In the genomic region with DNA sequence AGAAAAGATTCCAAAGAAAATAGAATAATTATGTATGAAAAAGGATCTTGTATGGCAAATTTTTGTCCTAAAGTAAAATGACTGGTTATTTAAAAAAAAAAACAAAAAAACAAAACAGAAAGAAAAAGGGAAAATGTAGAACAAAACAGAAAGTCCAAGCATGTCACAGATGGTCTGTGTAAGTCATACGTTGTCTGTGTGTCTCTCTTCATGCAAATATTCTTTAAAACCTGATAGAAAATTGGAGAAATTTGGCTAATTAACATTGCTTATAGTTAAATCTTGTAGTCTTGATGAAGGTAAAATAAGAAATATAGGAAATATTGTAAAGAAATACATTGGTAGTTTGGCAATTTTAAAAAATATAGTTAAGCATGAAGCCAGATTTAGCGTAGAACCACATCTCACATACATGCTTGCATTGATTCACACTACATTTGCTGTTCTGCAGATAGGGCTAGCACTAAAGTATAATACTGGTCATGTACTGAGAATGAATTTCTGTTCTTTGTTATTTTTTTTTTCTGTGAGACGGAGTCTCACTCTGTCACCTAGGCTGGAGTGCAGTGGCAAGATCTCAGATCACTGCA, we compare ENCODE assay signal across 1 cellular context.
TF ChIP-seq lines count a peak whose summit lies in the region.

No MANE protein-coding gene starts in this region.

TF ChIP-seq in GM23338, 12 proteins besides CTCF, POLR2A, EP300 and RAD21 (continued from another document):
- TF ChIP-seq, protein P1, sequence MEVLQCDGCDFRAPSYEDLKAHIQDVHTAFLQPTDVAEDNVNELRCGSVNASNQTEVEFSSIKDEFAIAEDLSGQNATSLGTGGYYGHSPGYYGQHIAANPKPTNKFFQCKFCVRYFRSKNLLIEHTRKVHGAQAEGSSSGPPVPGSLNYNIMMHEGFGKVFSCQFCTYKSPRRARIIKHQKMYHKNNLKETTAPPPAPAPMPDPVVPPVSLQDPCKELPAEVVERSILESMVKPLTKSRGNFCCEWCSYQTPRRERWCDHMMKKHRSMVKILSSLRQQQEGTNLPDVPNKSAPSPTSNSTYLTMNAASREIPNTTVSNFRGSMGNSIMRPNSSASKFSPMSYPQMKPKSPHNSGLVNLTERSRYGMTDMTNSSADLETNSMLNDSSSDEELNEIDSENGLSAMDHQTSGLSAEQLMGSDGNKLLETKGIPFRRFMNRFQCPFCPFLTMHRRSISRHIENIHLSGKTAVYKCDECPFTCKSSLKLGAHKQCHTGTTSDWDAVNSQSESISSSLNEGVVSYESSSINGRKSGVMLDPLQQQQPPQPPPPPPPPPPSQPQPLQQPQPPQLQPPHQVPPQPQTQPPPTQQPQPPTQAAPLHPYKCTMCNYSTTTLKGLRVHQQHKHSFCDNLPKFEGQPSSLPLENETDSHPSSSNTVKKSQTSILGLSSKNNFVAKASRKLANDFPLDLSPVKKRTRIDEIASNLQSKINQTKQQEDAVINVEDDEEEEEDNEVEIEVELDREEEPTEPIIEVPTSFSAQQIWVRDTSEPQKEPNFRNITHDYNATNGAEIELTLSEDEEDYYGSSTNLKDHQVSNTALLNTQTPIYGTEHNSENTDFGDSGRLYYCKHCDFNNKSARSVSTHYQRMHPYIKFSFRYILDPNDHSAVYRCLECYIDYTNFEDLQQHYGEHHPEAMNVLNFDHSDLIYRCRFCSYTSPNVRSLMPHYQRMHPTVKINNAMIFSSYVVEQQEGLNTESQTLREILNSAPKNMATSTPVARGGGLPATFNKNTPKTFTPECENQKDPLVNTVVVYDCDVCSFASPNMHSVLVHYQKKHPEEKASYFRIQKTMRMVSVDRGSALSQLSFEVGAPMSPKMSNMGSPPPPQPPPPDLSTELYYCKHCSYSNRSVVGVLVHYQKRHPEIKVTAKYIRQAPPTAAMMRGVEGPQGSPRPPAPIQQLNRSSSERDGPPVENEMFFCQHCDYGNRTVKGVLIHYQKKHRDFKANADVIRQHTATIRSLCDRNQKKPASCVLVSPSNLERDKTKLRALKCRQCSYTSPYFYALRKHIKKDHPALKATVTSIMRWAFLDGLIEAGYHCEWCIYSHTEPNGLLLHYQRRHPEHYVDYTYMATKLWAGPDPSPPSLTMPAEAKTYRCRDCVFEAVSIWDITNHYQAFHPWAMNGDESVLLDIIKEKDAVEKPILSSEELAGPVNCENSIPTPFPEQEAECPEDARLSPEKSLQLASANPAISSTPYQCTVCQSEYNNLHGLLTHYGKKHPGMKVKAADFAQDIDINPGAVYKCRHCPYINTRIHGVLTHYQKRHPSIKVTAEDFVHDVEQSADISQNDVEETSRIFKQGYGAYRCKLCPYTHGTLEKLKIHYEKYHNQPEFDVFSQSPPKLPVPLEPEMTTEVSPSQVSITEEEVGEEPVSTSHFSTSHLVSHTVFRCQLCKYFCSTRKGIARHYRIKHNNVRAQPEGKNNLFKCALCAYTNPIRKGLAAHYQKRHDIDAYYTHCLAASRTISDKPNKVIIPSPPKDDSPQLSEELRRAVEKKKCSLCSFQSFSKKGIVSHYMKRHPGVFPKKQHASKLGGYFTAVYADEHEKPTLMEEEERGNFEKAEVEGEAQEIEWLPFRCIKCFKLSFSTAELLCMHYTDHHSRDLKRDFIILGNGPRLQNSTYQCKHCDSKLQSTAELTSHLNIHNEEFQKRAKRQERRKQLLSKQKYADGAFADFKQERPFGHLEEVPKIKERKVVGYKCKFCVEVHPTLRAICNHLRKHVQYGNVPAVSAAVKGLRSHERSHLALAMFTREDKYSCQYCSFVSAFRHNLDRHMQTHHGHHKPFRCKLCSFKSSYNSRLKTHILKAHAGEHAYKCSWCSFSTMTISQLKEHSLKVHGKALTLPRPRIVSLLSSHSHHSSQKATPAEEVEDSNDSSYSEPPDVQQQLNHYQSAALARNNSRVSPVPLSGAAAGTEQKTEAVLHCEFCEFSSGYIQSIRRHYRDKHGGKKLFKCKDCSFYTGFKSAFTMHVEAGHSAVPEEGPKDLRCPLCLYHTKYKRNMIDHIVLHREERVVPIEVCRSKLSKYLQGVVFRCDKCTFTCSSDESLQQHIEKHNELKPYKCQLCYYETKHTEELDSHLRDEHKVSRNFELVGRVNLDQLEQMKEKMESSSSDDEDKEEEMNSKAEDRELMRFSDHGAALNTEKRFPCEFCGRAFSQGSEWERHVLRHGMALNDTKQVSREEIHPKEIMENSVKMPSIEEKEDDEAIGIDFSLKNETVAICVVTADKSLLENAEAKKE (CRISPR knock-in tag; IDR thresholded peaks at IDR 0.05): no peak
- TF ChIP-seq POLR2AphosphoS5 (IDR thresholded peaks at IDR 0.05; ENCODE audit: low read depth): no peak
- no peak for TF ChIP-seq ZNF114 (CRISPR knock-in tag; IDR thresholded peaks at IDR 0.05)
- TF ChIP-seq, protein P2, sequence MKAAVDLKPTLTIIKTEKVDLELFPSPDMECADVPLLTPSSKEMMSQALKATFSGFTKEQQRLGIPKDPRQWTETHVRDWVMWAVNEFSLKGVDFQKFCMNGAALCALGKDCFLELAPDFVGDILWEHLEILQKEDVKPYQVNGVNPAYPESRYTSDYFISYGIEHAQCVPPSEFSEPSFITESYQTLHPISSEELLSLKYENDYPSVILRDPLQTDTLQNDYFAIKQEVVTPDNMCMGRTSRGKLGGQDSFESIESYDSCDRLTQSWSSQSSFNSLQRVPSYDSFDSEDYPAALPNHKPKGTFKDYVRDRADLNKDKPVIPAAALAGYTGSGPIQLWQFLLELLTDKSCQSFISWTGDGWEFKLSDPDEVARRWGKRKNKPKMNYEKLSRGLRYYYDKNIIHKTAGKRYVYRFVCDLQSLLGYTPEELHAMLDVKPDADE (IDR thresholded peaks at IDR 0.05): no peak
- TF ChIP-seq ZNF331 (CRISPR knock-in tag; IDR thresholded peaks at IDR 0.05; ENCODE audit: low read depth): no peak
- TF ChIP-seq EZH2 (IDR thresholded peaks at IDR 0.05; ENCODE audit: low read depth, unreplicated experiment): no peak
- TF ChIP-seq EZH2phosphoT487 (IDR thresholded peaks at IDR 0.05; ENCODE audit: unreplicated experiment): no peak
